8 cellular contexts compared by ENCODE assay signal in genomic region chr12:12788131-12788530, GRCh38. TPM values are rescaled to one million over a fixed set of nuclear protein-coding genes. Genes with fewer than 3 reads are reported as not detected.
DNase-seq lines count a peak whose midpoint lies in the region; ATAC-seq and TF ChIP-seq lines count a peak whose summit lies in the region.

No MANE protein-coding gene starts in this region.

- no peaks in the 10 kb centered on the region for H3K9me2 ChIP-seq in MM.1S (replicated peaks; ENCODE audit: insufficient read depth, low read length)

- H3K27ac ChIP-seq in CD4-positive, alpha-beta T cell (ENCODE audit: low read depth, low read length) = no peak overlapping the region
- H3K27ac ChIP-seq in MM.1S (ENCODE audit: low read length) (no peak overlapping the region), colonic mucosa (peak overlapping the region; percentile 89)

- no peaks in the 10 kb centered on the region for H3K36me3 ChIP-seq in MM.1S (replicated peaks; ENCODE audit: insufficient read depth, low read length)
- no peaks in the 10 kb centered on the region for H3K36me3 ChIP-seq in colonic mucosa

- CTCF ChIA-PET in CD4-positive, alpha-beta T cell (lab: Charles Lee) = interaction anchor here (0.6 to 1.0 kb wide), 3 partner anchors 10 to 1204 kb away, joined by 3 to 5 read pairs (median 3); partner anchors contain the start of gene DDX47

- no peaks in the 10 kb centered on the region for H3K9me3 Mint-ChIP-seq in CD4-positive, alpha-beta T cell
- no peaks in the 10 kb centered on the region for H3K9me3 Mint-ChIP-seq in osteocyte (ENCODE audit: unreplicated experiment)

- no peaks in the 10 kb centered on the region for H3K9me3 ChIP-seq in CD4-positive, alpha-beta T cell (ENCODE audit: control insufficient read depth, low read length)
- H3K9me3 ChIP-seq in MM.1S (replicated peaks; ENCODE audit: insufficient read depth, low read length) (no peaks in the 10 kb centered on the region), colonic mucosa (no peaks in the 10 kb centered on the region)

- H3K4me1 Mint-ChIP-seq in CD4-positive, alpha-beta T cell (ENCODE audit: low read depth) = peaks cover 20% of the 10 kb centered on the region
- peaks cover 57% of the 10 kb centered on the region for H3K4me1 Mint-ChIP-seq in osteocyte (ENCODE audit: unreplicated experiment)

- peak overlapping the region; percentile 72 for H3K27ac Mint-ChIP-seq in CD4-positive, alpha-beta T cell
- H3K27ac Mint-ChIP-seq in osteocyte (ENCODE audit: unreplicated experiment) = peak overlapping the region; percentile 89

- peak overlapping the region; percentile 93 for H3K4me3 Mint-ChIP-seq in CD4-positive, alpha-beta T cell
- peak overlapping the region; percentile 18 for H3K4me3 Mint-ChIP-seq in osteocyte (ENCODE audit: unreplicated experiment)

- H3K27me3 Mint-ChIP-seq in CD4-positive, alpha-beta T cell = no peaks in the 10 kb centered on the region
- H3K27me3 Mint-ChIP-seq in osteocyte (ENCODE audit: unreplicated experiment) = no peaks in the 10 kb centered on the region

- H3K9ac ChIP-seq in MM.1S (ENCODE audit: low read length) = no peak overlapping the region
- peak overlapping the region in 1 of 2 donors; percentile 92 for H3K9ac ChIP-seq in colonic mucosa (ENCODE audit: low read depth in 2 of 2, low read length in 2 of 2)

- intact Hi-C loops in CD4-positive, alpha-beta T cell (cut with DNase I, micrococcal nuclease) = loop anchor here (1.0 to 10.0 kb wide), 9 partner anchors 20 to 307 kb away; partner anchors contain the start of genes DDX47 (in 2 of the 2), GPRC5A (in 1 of the 2) and HEBP1 (in 1 of the 2)
- intact Hi-C loops in colonic mucosa (cut with DNase I) = loop anchor here (5.0 kb wide), 1 partner anchor 194 kb away; no protein-coding TSS in a partner anchor

- no peak for ATAC-seq in CD4-positive, alpha-beta T cell (ENCODE audit: poor library complexity)
- ATAC-seq in SK-N-SH treated with all-trans-retinoic acid at 6 μM for 48 hours = no peak
- no peak for ATAC-seq in HG03025 (IDR thresholded peaks at IDR 0.05; ENCODE audit: low FRiP score, unreplicated experiment)

- H3K4me1 ChIP-seq in MM.1S (ENCODE audit: low read length) (peaks cover 23% of the 10 kb centered on the region), colonic mucosa (peaks cover 6% of the 10 kb centered on the region)

- no peak for TF ChIP-seq CTCF in CD4-positive, alpha-beta T cell (IDR thresholded peaks at IDR 0.05)
- TF ChIP-seq CTCF in MM.1S (IDR thresholded peaks at IDR 0.05; ENCODE audit: low read length) (no peak), colonic mucosa (IDR thresholded peaks at IDR 0.05) (no peak), osteocyte (IDR thresholded peaks at IDR 0.05) (no peak)

- no peaks in the 10 kb centered on the region for H3K27me3 ChIP-seq in CD4-positive, alpha-beta T cell (ENCODE audit: control insufficient read depth, insufficient read depth, low read length)
- H3K27me3 ChIP-seq in MM.1S (replicated peaks; ENCODE audit: insufficient read depth, low read length) = no peaks in the 10 kb centered on the region
- no peaks in the 10 kb centered on the region for H3K27me3 ChIP-seq in colonic mucosa

- POLR2A ChIA-PET in CD4-positive, alpha-beta T cell (lab: Charles Lee) = interaction anchor here (1.1 to 3.5 kb wide), 7 partner anchors 18 to 103 kb away, joined by 3 to 24 read pairs (median 13); partner anchors contain the start of genes DDX47 and GPRC5A

- H3K4me3 ChIP-seq in MM.1S (ENCODE audit: low read length) (no peak overlapping the region), colonic mucosa (no peak overlapping the region)

- DNase-seq in CD4-positive, alpha-beta T cell = no peak
- DNase-seq in MM.1S = no peak
- DNase-seq in colonic mucosa = no peak
- DNase-seq in osteocyte (ENCODE audit: extremely low spot score, unreplicated experiment) = no peak
- no peak for DNase-seq in D341Med (ENCODE audit: low spot score)
- no peak for DNase-seq in middle frontal gyrus (ENCODE audit: extremely low spot score, low spot score)

- H3K4me2 ChIP-seq in MM.1S (ENCODE audit: low read depth, low read length) = peak overlapping the region; percentile 63

- no peaks in the 10 kb centered on the region for H3K79me2 ChIP-seq in MM.1S (ENCODE audit: low read length)

- H3K36me3 Mint-ChIP-seq in CD4-positive, alpha-beta T cell (ENCODE audit: low read depth) = no peaks in the 10 kb centered on the region
- no peaks in the 10 kb centered on the region for H3K36me3 Mint-ChIP-seq in osteocyte (ENCODE audit: unreplicated experiment)

- H2AFZ ChIP-seq in MM.1S (ENCODE audit: low read length) = no peak overlapping the region

- H3F3A ChIP-seq in MM.1S (ENCODE audit: insufficient read depth, low read length) = peaks cover 9% of the 10 kb centered on the region

- H4K20me1 ChIP-seq in MM.1S (ENCODE audit: insufficient read depth, low read length) = no peaks in the 10 kb centered on the region

TF ChIP-seq in SK-N-SH treated with all-trans-retinoic acid at 6 μM for 48 hours, 23 proteins besides CTCF, POLR2A, EP300 and RAD21:
- no peak for TF ChIP-seq CSRNP3 (CRISPR knock-in tag; IDR thresholded peaks at IDR 0.05)
- no peak for TF ChIP-seq RARB (CRISPR knock-in tag; IDR thresholded peaks at IDR 0.05)
- no peak for TF ChIP-seq ZFP3 (CRISPR knock-in tag; IDR thresholded peaks at IDR 0.05)
- TF ChIP-seq ZNF8 (CRISPR knock-in tag; IDR thresholded peaks at IDR 0.05) = no peak
- no peak for TF ChIP-seq GLIS3 (CRISPR knock-in tag; IDR thresholded peaks at IDR 0.05)
- no peak for TF ChIP-seq ZNF70 (CRISPR knock-in tag; IDR thresholded peaks at IDR 0.05)
- TF ChIP-seq TOX (CRISPR knock-in tag; IDR thresholded peaks at IDR 0.05; ENCODE audit: borderline replicate concordance) = no peak
- no peak for TF ChIP-seq ZC3H10 (CRISPR knock-in tag; IDR thresholded peaks at IDR 0.05)
- TF ChIP-seq PATZ1 (CRISPR knock-in tag; IDR thresholded peaks at IDR 0.05; ENCODE audit: borderline replicate concordance) = no peak
- TF ChIP-seq OSR1 (CRISPR knock-in tag; IDR thresholded peaks at IDR 0.05) = no peak

RNA-seq across cellular contexts. Expression of gene APOLD1, which starts 2.7 kb away (rescaled TPM):
- 1 to 10 TPM; 1.8 to 3.4 TPM for total RNA-seq in CD4-positive, alpha-beta T cell
- total RNA-seq in colonic mucosa (1 to 10 TPM; 2.6 to 5.4 TPM), osteocyte (10.5 and 11.1 TPM in 2 replicates)

RNA-seq across cellular contexts. Expression of gene DDX47, which starts 25.0 kb away (rescaled TPM):
- total RNA-seq in CD4-positive, alpha-beta T cell = 100 to 1,000 TPM; 153 TPM
- 10 to 100 TPM; 36.1 to 45.0 TPM for total RNA-seq in colonic mucosa
- total RNA-seq in osteocyte = 47.3 and 48.0 TPM in 2 replicates
